11 cellular contexts compared by ENCODE assay signal in genomic region chr12:132866251-132866828, GRCh38. TPM values are rescaled to one million over a fixed set of nuclear protein-coding genes. Genes with fewer than 3 reads are reported as not detected.
DNase-seq lines count a peak whose midpoint lies in the region; FAIRE-seq and TF ChIP-seq lines count a peak whose summit lies in the region.
"Had no signal": no experiment of that assay in that cellular context is flagged by ENCODE, and none has a peak within 500 bp of the region (broad histone marks: within the 10 kb centered on the region; RNA-seq: fewer than 3 reads in every experiment).

No MANE protein-coding gene starts in this region.

- H3K9me1 ChIP-seq in endothelial cell of umbilical vein (replicated peaks; ENCODE audit: control insufficient read depth, extremely low read depth, insufficient read depth, low read length) = no peaks in the 10 kb centered on the region

- dilution Hi-C loops in endothelial cell of umbilical vein (cut with MboI; ENCODE audit: extremely low pct_ligation_motif_present, low sequenced_read_pairs) = no loop called here

- H3K36me3 ChIP-seq in endothelial cell of umbilical vein (ENCODE audit: control insufficient read depth in 2 of 2, extremely low read depth in 1 of 2, insufficient read depth in 2 of 2, low read length in 2 of 2) (peaks cover 10 to 17% of the 10 kb centered on the region in 2 experiments), neutrophil (peaks cover 70% of the 10 kb centered on the region)

- no peak for TF ChIP-seq CTCF in D721Med (IDR thresholded peaks at IDR 0.05; ENCODE audit: insufficient read depth, missing control alignments)
- TF ChIP-seq CTCF in endothelial cell of umbilical vein (IDR thresholded peaks at IDR 0.05; ENCODE audit: extremely low read depth in 1 of 2, insufficient read depth in 1 of 2, low read depth in 1 of 2, low read length in 2 of 2) = no peak
- TF ChIP-seq CTCF in neutrophil (IDR thresholded peaks at IDR 0.05) = no peak

- no peaks in the 10 kb centered on the region for H4K20me1 ChIP-seq in endothelial cell of umbilical vein (replicated peaks; ENCODE audit: control insufficient read depth, extremely low read depth, insufficient read depth, low read length)

- intact Hi-C loops in endothelial cell of umbilical vein (cut with micrococcal nuclease) = no loop called here

- no peak overlapping the region for H3K27ac ChIP-seq in endothelial cell of umbilical vein (ENCODE audit: insufficient read depth, low read depth, low read length)
- peak overlapping the region; percentile 84 for H3K27ac ChIP-seq in neutrophil

- H3K4me1 ChIP-seq in endothelial cell of umbilical vein (ENCODE audit: control insufficient read depth, extremely low read depth, insufficient read depth, low read length) (no peaks in the 10 kb centered on the region), neutrophil (ENCODE audit: control insufficient read depth in 1 of 2, insufficient read depth in 1 of 2, low read depth in 1 of 2, low read length in 1 of 2) (no peaks in the 10 kb centered on the region)

- H3K4me3 ChIP-seq in endothelial cell of umbilical vein (replicated peaks in 1 of 3; ENCODE audit: insufficient read depth in 1 of 3, low read depth in 1 of 3, low read length in 3 of 3) (no peak overlapping the region), neutrophil (ENCODE audit: low read depth in 1 of 2, low read length in 1 of 2) (no peak overlapping the region)

- no peaks in the 10 kb centered on the region for H3K9me3 ChIP-seq in endothelial cell of umbilical vein (replicated peaks; ENCODE audit: control insufficient read depth, insufficient read depth, low read length)
- peaks cover 16% of the 10 kb centered on the region for H3K9me3 ChIP-seq in neutrophil

- peaks cover 5% of the 10 kb centered on the region for H3K79me2 ChIP-seq in endothelial cell of umbilical vein (ENCODE audit: control insufficient read depth, insufficient read depth, low read length)

- no peak overlapping the region for H3K9ac ChIP-seq in endothelial cell of umbilical vein (replicated peaks; ENCODE audit: extremely low read depth, insufficient read depth, low read length)

- H3K4me2 ChIP-seq in endothelial cell of umbilical vein (ENCODE audit: insufficient read depth, low read length) = no peak overlapping the region

- CTCF ChIA-PET in endothelial cell of umbilical vein (lab: Charles Lee) = no interaction called here

- no peak for TF ChIP-seq POLR2A in endothelial cell of umbilical vein (IDR thresholded peaks at IDR 0.05; ENCODE audit: low read depth, low read length)

- POLR2A ChIA-PET in endothelial cell of umbilical vein (lab: Charles Lee) = no interaction called here

- FAIRE-seq in D721Med (lab: Jason Lieb, UNC) (peak; percentile 88), endothelial cell of umbilical vein (lab: Jason Lieb, UNC) (peak; percentile 55)
- FAIRE-seq: colon had no signal

- no peak overlapping the region for H2AFZ ChIP-seq in endothelial cell of umbilical vein (ENCODE audit: low read depth, low read length)

- no peak for DNase-seq in D721Med (ENCODE audit: insufficient read length, low spot score)
- DNase-seq in MV-4-11 (lab: John Stamatoyannopoulos, UW) = peak; percentile 61
- DNase-seq in endothelial cell of umbilical vein (ENCODE audit: low read depth, low spot score) = no peak
- no peak for DNase-seq in DMS53 treated with DMSO at 0.1 percent for 48 hours (lab: John Stamatoyannopoulos, UW; ENCODE audit: unreplicated experiment)
- DNase-seq in retina = no peak
- no peak for DNase-seq in hippocampal formation (lab: John Stamatoyannopoulos, UW)
- DNase-seq in pons (ENCODE audit: low spot score) = no peak
- DNase-seq: NCI-H446 treated with DMSO at 0.1 percent for 48 hours; stimulated activated CD4-positive, alpha-beta T cell treated with anti-CD3 and anti-CD28 coated beads, Interleukin-2, amount 100 ng/mL, for 24 hours had no signal

- BruUV-seq in endothelial cell of umbilical vein (replicated peaks; lab: Mats Ljungman, UMichigan) = no TSS peak

- H3K27me3 ChIP-seq in endothelial cell of umbilical vein (ENCODE audit: control insufficient read depth in 2 of 2, insufficient read depth in 2 of 2, low read length in 2 of 2) (no peaks in the 10 kb centered on the region), neutrophil (no peaks in the 10 kb centered on the region)

TF ChIP-seq in endothelial cell of umbilical vein, 7 proteins besides CTCF, POLR2A, EP300 and RAD21:
- no peak for TF ChIP-seq FOS (IDR thresholded peaks at IDR 0.05; ENCODE audit: borderline replicate concordance, insufficient read depth, low read length)
- TF ChIP-seq JUN (IDR thresholded peaks at IDR 0.05; ENCODE audit: borderline replicate concordance, insufficient read depth, insufficient read length, low read depth) = no peak
- no peak for TF ChIP-seq GATA2 (IDR thresholded peaks at IDR 0.05; ENCODE audit: insufficient read depth, insufficient read length, low read depth, low read length)
- no peak for TF ChIP-seq MYC (IDR thresholded peaks at IDR 0.05; ENCODE audit: low read depth, low read length)
- no peak for TF ChIP-seq EZH2 (IDR thresholded peaks at IDR 0.05; ENCODE audit: borderline replicate concordance, low read depth, low read length, severe bottlenecking)
- no peak for TF ChIP-seq MAX (IDR thresholded peaks at IDR 0.05; ENCODE audit: insufficient read depth, insufficient read length)

RNA-seq across cellular contexts. Expression of gene CHFR, which starts 21.1 kb away (rescaled TPM):
- 64.7 and 66.5 TPM in 2 replicates for total RNA-seq in endothelial cell of umbilical vein
- 45.4 and 57.0 TPM in 2 replicates for polyA plus RNA-seq in endothelial cell of umbilical vein
- polyA plus RNA-seq in endothelial cell of umbilical vein (2011; cell fraction: cytosol; rRNA removed) = 37.3 and 39.1 TPM in 2 replicates
- polyA plus RNA-seq in endothelial cell of umbilical vein (2011; cell fraction: nucleus; rRNA removed) = 161 and 181 TPM in 2 replicates
- 30.0 and 36.7 TPM in 2 replicates for polyA plus RNA-seq in endothelial cell of umbilical vein (2012)
- polyA minus RNA-seq in endothelial cell of umbilical vein = 123 and 127 TPM in 2 replicates
- polyA minus RNA-seq in endothelial cell of umbilical vein (2011; cell fraction: cytosol; rRNA and poly(A)+ RNA removed) = not detected
- polyA minus RNA-seq in endothelial cell of umbilical vein (2011; cell fraction: nucleus; rRNA and poly(A)+ RNA removed) = 68.0 and 78.4 TPM in 2 replicates

RNA-seq across cellular contexts. Expression of gene GOLGA3, which starts 37.7 kb away (rescaled TPM):
- 83.4 and 86.0 TPM in 2 replicates for total RNA-seq in endothelial cell of umbilical vein
- polyA plus RNA-seq in endothelial cell of umbilical vein = 15.9 and 18.4 TPM in 2 replicates
- 19.8 and 24.4 TPM in 2 replicates for polyA plus RNA-seq in endothelial cell of umbilical vein (2011; cell fraction: cytosol; rRNA removed)
- 47.2 and 73.7 TPM in 2 replicates for polyA plus RNA-seq in endothelial cell of umbilical vein (2011; cell fraction: nucleus; rRNA removed)
- 22.1 and 26.9 TPM in 2 replicates for polyA plus RNA-seq in endothelial cell of umbilical vein (2012)
- 72.3 and 76.8 TPM in 2 replicates for polyA minus RNA-seq in endothelial cell of umbilical vein
- 27.2 TPM for polyA minus RNA-seq in endothelial cell of umbilical vein (2011; cell fraction: cytosol; rRNA and poly(A)+ RNA removed)
- 44.8 and 58.4 TPM in 2 replicates for polyA minus RNA-seq in endothelial cell of umbilical vein (2011; cell fraction: nucleus; rRNA and poly(A)+ RNA removed)
